8 cellular contexts compared by ENCODE assay signal in the genomic region with DNA sequence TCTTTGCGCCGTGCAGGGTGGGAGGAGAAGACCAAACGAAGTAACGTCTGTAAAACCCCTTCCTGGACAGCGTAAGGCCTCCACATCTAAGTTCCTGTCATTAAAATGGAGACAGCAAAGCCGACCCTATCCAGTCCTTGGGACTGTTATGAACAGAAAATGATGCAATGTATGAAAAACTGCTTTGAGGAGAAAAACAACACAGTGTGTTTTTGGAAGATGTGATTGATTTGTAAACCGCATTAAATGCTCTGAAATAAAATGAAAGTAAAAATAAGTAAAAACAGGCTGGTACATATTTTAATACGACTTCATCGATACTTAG. TPM values are rescaled to one million over a fixed set of nuclear protein-coding genes. Genes with fewer than 3 reads are reported as not detected.
DNase-seq lines count a peak whose midpoint lies in the region; ATAC-seq, FAIRE-seq and TF ChIP-seq lines count a peak whose summit lies in the region.

No MANE protein-coding gene starts in this region.

- no peak for ATAC-seq in pancreas
- ATAC-seq in HG03442 (IDR thresholded peaks at IDR 0.05; ENCODE audit: unreplicated experiment) = no peak
- no peak for ATAC-seq in GM19395 (IDR thresholded peaks at IDR 0.05; ENCODE audit: unreplicated experiment)

- H3K4me1 ChIP-seq in NT2/D1 (ENCODE audit: insufficient read depth, insufficient read length) (peaks cover 4% of the 10 kb centered on the region), pancreas (peaks cover 6 to 12% (median 7%) of the 10 kb centered on the region in 3 donors)
- H3K4me1 ChIP-seq in effector memory CD4-positive, alpha-beta T cell (ENCODE audit: control insufficient read depth, insufficient read depth, low read length, poor library complexity, severe bottlenecking) = peaks cover 15% of the 10 kb centered on the region

- 25 to 29% methylated on average over 9 of the region's 9 CpGs for WGBS in pancreas, 2 donors

- FAIRE-seq in pancreas (lab: Jason Lieb, UNC) = no peak
- no peak for FAIRE-seq in D721Med (lab: Jason Lieb, UNC)

- intact Hi-C loops in pancreas (cut with DNase I) = no loop called here

- peak overlapping the region; percentile 94 for H3K9ac ChIP-seq in NT2/D1 (ENCODE audit: insufficient read length, low read depth)

- DNase-seq in NT2/D1 (ENCODE audit: low read depth, low spot score) (no peak), pancreas (no peak), D721Med (ENCODE audit: insufficient read length, low spot score) (no peak), NCI-H69 (lab: John Stamatoyannopoulos, UW) (no peak)
- no peak for DNase-seq in effector memory CD4-positive, alpha-beta T cell

- H3K36me3 ChIP-seq in NT2/D1 (ENCODE audit: insufficient read depth, insufficient read length, low read length) (peaks cover 23% of the 10 kb centered on the region), pancreas (no peaks in the 10 kb centered on the region)
- peaks cover 4% of the 10 kb centered on the region for H3K36me3 ChIP-seq in effector memory CD4-positive, alpha-beta T cell (ENCODE audit: control insufficient read depth, insufficient read depth, low read length)

- H3K9me3 ChIP-seq in NT2/D1 (ENCODE audit: insufficient read depth, low read length) (no peaks in the 10 kb centered on the region), pancreas (no peaks in the 10 kb centered on the region)
- H3K9me3 ChIP-seq in effector memory CD4-positive, alpha-beta T cell (ENCODE audit: control insufficient read depth, low read length) = no peaks in the 10 kb centered on the region

- peak overlapping the region; percentile 70 for H3K4me3 ChIP-seq in GM08714 (ENCODE audit: low read length)
- H3K4me3 ChIP-seq in NT2/D1 (ENCODE audit: insufficient read length, low read depth) = peak overlapping the region; percentile 91
- H3K4me3 ChIP-seq in effector memory CD4-positive, alpha-beta T cell (ENCODE audit: insufficient read depth, low read depth, low read length, poor library complexity, severe bottlenecking) = peak overlapping the region; percentile 85
- H3K4me3 ChIP-seq in pancreas = peak overlapping the region; percentile 78 to 100 (median 85)

- peak overlapping the region; percentile 71 for H3K27ac ChIP-seq in effector memory CD4-positive, alpha-beta T cell (ENCODE audit: insufficient read depth, low read length, poor library complexity, severe bottlenecking)
- H3K27ac ChIP-seq in pancreas = peak overlapping the region; percentile 73 to 83 (median 80)

- TF ChIP-seq CTCF in pancreas (IDR thresholded peaks at IDR 0.05) (no peak), D721Med (IDR thresholded peaks at IDR 0.05; ENCODE audit: insufficient read depth, missing control alignments) (no peak)

- H3K27me3 ChIP-seq in NT2/D1 (ENCODE audit: insufficient read depth, insufficient read length) = no peaks in the 10 kb centered on the region
- H3K27me3 ChIP-seq in effector memory CD4-positive, alpha-beta T cell (replicated peaks; ENCODE audit: control insufficient read depth, insufficient read depth, low read length, poor library complexity, severe bottlenecking) = no peaks in the 10 kb centered on the region
- H3K27me3 ChIP-seq in pancreas = peaks cover 0 to 6% (median 0%) of the 10 kb centered on the region in 4 donors

RNA-seq across cellular contexts. Expression of gene URB1, which starts 0.8 kb away (rescaled TPM):
- total RNA-seq in pancreas = 10 to 100 TPM in 1 of 6 donors, 1 to 10 TPM in 5; 5.9 to 11.0 (median 8.0) TPM
- 1 to 10 TPM; 2.9 to 4.7 TPM for polyA plus RNA-seq in pancreas

RNA-seq across cellular contexts. Expression of gene EVA1C, which starts 18.9 kb away (rescaled TPM):
- 10 to 100 TPM in 3 of 6 donors, 1 to 10 TPM in 3; 7.9 to 13.4 (median 10.6) TPM for total RNA-seq in pancreas
- polyA plus RNA-seq in pancreas = 10 to 100 TPM; 20.7 to 35.9 TPM
